Comparison of ENCODE assay signal across 1 cellular context in the genomic region with DNA sequence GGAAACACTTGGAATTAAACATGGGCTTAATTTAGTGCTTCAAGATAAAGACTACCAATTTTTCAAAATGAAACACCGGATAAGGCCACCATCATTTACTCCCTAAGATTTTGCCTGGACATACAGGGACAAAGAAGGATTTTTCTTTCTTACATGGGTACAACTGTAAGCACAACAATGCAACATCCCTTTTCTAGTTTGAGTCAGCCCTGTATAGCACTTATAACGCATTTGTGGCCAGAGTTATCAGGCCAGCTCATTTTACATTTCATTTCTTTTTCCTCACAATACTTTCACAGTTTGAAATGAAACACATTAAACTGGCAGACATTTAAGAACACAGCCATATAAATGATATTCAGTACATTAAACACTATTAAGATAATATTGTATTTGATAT.
A peak's percentile ranks its signal among the peaks of the same experiment; 100 is the strongest.
TF ChIP-seq lines count a peak whose summit lies in the region.

No MANE protein-coding gene starts in this region.

TF ChIP-seq in endothelial cell of umbilical vein, 7 proteins besides CTCF, POLR2A, EP300 and RAD21:
- TF ChIP-seq MAX (IDR thresholded peaks at IDR 0.05; ENCODE audit: insufficient read depth, insufficient read length) (no peak), POLR2AphosphoS5 (IDR thresholded peaks at IDR 0.05; ENCODE audit: insufficient read depth, low read depth, low read length) (no peak), MYC (IDR thresholded peaks at IDR 0.05; ENCODE audit: low read depth, low read length) (no peak), FOS (IDR thresholded peaks at IDR 0.05; ENCODE audit: borderline replicate concordance, insufficient read depth, low read length) (peak; percentile 4), EZH2 (IDR thresholded peaks at IDR 0.05; ENCODE audit: borderline replicate concordance, low read depth, low read length, severe bottlenecking) (no peak), JUN (IDR thresholded peaks at IDR 0.05; ENCODE audit: borderline replicate concordance, insufficient read depth, insufficient read length, low read depth) (no peak), GATA2 (IDR thresholded peaks at IDR 0.05; ENCODE audit: insufficient read depth, insufficient read length, low read depth, low read length) (no peak)
